Comparison of ENCODE assay signal across 17 cellular contexts in the genomic region with DNA sequence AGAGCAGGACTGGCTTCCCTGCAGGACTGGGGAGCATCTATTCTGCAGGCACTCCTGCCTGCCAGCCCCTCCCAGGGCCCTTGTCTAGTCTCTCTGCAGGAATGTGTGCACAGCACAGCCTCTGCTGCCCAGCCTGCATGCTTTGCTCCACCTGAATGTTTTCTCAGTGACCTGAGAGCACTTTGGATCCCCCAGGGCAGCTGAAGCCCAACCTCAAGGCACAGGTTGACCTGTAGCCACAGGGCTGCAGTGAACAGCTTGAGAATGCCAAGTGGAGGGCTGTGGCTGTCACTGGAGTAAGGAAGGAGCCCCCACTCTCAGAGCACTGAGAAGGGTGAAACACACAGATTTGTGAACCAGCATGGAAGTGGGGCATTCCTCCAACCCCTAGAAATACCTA.
DNase-seq lines count a peak whose midpoint lies in the region; ATAC-seq and TF ChIP-seq lines count a peak whose summit lies in the region.
"Had no signal": no experiment of that assay in that cellular context is flagged by ENCODE, and none has a peak within 500 bp of the region (broad histone marks: within the 10 kb centered on the region; RNA-seq: fewer than 3 reads in every experiment).

No MANE protein-coding gene starts in this region.

- H3K27me3 ChIP-seq in GM23338 (ENCODE audit: insufficient read depth), result no peaks in the 10 kb centered on the region
- H3K27me3 ChIP-seq in neural progenitor cell, result no peaks in the 10 kb centered on the region
- no peaks in the 10 kb centered on the region for H3K27me3 ChIP-seq in upper lobe of right lung
- H3K27me3 ChIP-seq: BLaER1 treated with 17β-estradiol and CSF1 and Interleukin-3, amounts not matched to agents 10 nM and 100 nM had no signal

- H3K9me3 Mint-ChIP-seq in GM23338, result no peaks in the 10 kb centered on the region
- no peaks in the 10 kb centered on the region for H3K9me3 Mint-ChIP-seq in neural progenitor cell

- H3K4me3 Mint-ChIP-seq in GM23338 (no peak overlapping the region), neural progenitor cell (no peak overlapping the region)
- H3K4me3 Mint-ChIP-seq: B cell; CD8-positive, alpha-beta T cell had no signal

- intact Hi-C loops in upper lobe of right lung (cut with DNase I), result no loop called here

- no peak overlapping the region for H3K27ac ChIP-seq in GM23338 (ENCODE audit: low read depth)
- no peak overlapping the region for H3K27ac ChIP-seq in neural progenitor cell
- H3K27ac ChIP-seq in upper lobe of right lung, result no peak overlapping the region
- H3K27ac ChIP-seq: BLaER1 treated with 17β-estradiol and CSF1 and Interleukin-3, amounts not matched to agents 10 nM and 100 nM; GM23248 had no signal

- no peak overlapping the region for H3K4me3 ChIP-seq in GM23338
- no peak overlapping the region for H3K4me3 ChIP-seq in neural progenitor cell
- H3K4me3 ChIP-seq in upper lobe of right lung, result no peak overlapping the region
- H3K4me3 ChIP-seq: BLaER1 treated with 17β-estradiol and CSF1 and Interleukin-3, amounts not matched to agents 10 nM and 100 nM; GM12878; GM23248 had no signal

- H2AFZ ChIP-seq in GM23338, result 0 out of 2 replicates have a peak overlapping the region, but pooled peaks have one; percentile 44
- H2AFZ ChIP-seq in neural progenitor cell (replicated peaks), result no peak overlapping the region
- H2AFZ ChIP-seq: GM23248 had no signal

- H3K9me3 ChIP-seq in neural progenitor cell (ENCODE audit: low read depth), result no peaks in the 10 kb centered on the region
- no peaks in the 10 kb centered on the region for H3K9me3 ChIP-seq in upper lobe of right lung
- H3K9me3 ChIP-seq: BLaER1 treated with 17β-estradiol and CSF1 and Interleukin-3, amounts not matched to agents 10 nM and 100 nM had no signal

- H3K4me2 ChIP-seq in GM23338 (no peak overlapping the region), neural progenitor cell (no peak overlapping the region)
- H3K4me2 ChIP-seq: BLaER1 treated with 17β-estradiol and CSF1 and Interleukin-3, amounts not matched to agents 10 nM and 100 nM had no signal

- H3K4me1 Mint-ChIP-seq in GM23338, result no peaks in the 10 kb centered on the region; the same call in 2 of the 3 replicates
- H3K4me1 Mint-ChIP-seq in neural progenitor cell, result no peaks in the 10 kb centered on the region
- H3K4me1 Mint-ChIP-seq: B cell had no signal

- TF ChIP-seq CTCF in GM23338 (conservative IDR thresholded peaks at IDR 0.05; ENCODE audit: low read depth in 2 of 2), result no peak
- TF ChIP-seq CTCF in neural progenitor cell (IDR thresholded peaks at IDR 0.05), result no peak
- no peak for TF ChIP-seq CTCF in upper lobe of right lung (IDR thresholded peaks at IDR 0.05)

- H3K36me3 Mint-ChIP-seq in GM23338 (ENCODE audit: low read depth) (no peaks in the 10 kb centered on the region), neural progenitor cell (no peaks in the 10 kb centered on the region)
- H3K36me3 Mint-ChIP-seq: CD8-positive, alpha-beta T cell had no signal

- DNase-seq in GM23338 (ENCODE audit: low spot score) (no peak), islet precursor cell (peak; percentile 71), neural progenitor cell (ENCODE audit: low spot score) (peak; percentile 6), upper lobe of right lung (peak; percentile 63), 8988T (no peak), iPS-NIHi11 (ENCODE audit: low spot score) (no peak)
- DNase-seq in stimulated activated naive CD4-positive, alpha-beta T cell treated with Interleukin-2 at 50 U/mL for 16 hours (lab: John Stamatoyannopoulos, UW), result no peak
- DNase-seq: Calu3; CD8-positive, alpha-beta T cell; DMS79 treated with DMSO at 0.1 percent for 48 hours; GF-D8; GM23248; H7; IMR-90 had no signal

- H4K20me1 ChIP-seq in GM23338 (replicated peaks; ENCODE audit: insufficient read depth), result no peaks in the 10 kb centered on the region
- no peaks in the 10 kb centered on the region for H4K20me1 ChIP-seq in neural progenitor cell (ENCODE audit: low read depth)
- H4K20me1 ChIP-seq: BLaER1 treated with 17β-estradiol and CSF1 and Interleukin-3, amounts not matched to agents 10 nM and 100 nM had no signal

- ATAC-seq in GM23338 (no peak; the same call in 2 of the 3 replicates), upper lobe of right lung (peak; percentile 90)
- ATAC-seq: CD8-positive, alpha-beta T cell; GM12878 had no signal

- H3K27me3 Mint-ChIP-seq in GM23338 (ENCODE audit: insufficient read depth, low read depth, poor library complexity) (no peaks in the 10 kb centered on the region), neural progenitor cell (ENCODE audit: insufficient read depth, low read depth) (peaks cover 3% of the 10 kb centered on the region)
- H3K27me3 Mint-ChIP-seq: B cell had no signal

- no peaks in the 10 kb centered on the region for H3K36me3 ChIP-seq in GM23338 (ENCODE audit: insufficient read depth)
- H3K36me3 ChIP-seq in neural progenitor cell, result no peaks in the 10 kb centered on the region
- no peaks in the 10 kb centered on the region for H3K36me3 ChIP-seq in upper lobe of right lung
- H3K36me3 ChIP-seq: BLaER1 treated with 17β-estradiol and CSF1 and Interleukin-3, amounts not matched to agents 10 nM and 100 nM had no signal

- no peak overlapping the region for H3K9ac ChIP-seq in neural progenitor cell
- H3K9ac ChIP-seq: BLaER1 treated with 17β-estradiol and CSF1 and Interleukin-3, amounts not matched to agents 10 nM and 100 nM; GM23248 had no signal

- H3K27ac Mint-ChIP-seq in GM23338 (no peak overlapping the region), neural progenitor cell (no peak overlapping the region)
- H3K27ac Mint-ChIP-seq: B cell; CD8-positive, alpha-beta T cell had no signal

- H3F3A ChIP-seq in GM23338 (replicated peaks; ENCODE audit: low read depth) (no peaks in the 10 kb centered on the region), neural progenitor cell (ENCODE audit: low read depth) (no peaks in the 10 kb centered on the region)

- no peaks in the 10 kb centered on the region for H3K9me2 ChIP-seq in GM23338 (ENCODE audit: insufficient read depth)

- H3K79me2 ChIP-seq in GM23338 (replicated peaks; ENCODE audit: insufficient read depth) (no peaks in the 10 kb centered on the region), neural progenitor cell (ENCODE audit: low read depth) (no peaks in the 10 kb centered on the region)

- no peaks in the 10 kb centered on the region for H3K4me1 ChIP-seq in GM23338 (ENCODE audit: insufficient read depth)
- no peaks in the 10 kb centered on the region for H3K4me1 ChIP-seq in neural progenitor cell
- no peaks in the 10 kb centered on the region for H3K4me1 ChIP-seq in upper lobe of right lung
- H3K4me1 ChIP-seq: BLaER1 treated with 17β-estradiol and CSF1 and Interleukin-3, amounts not matched to agents 10 nM and 100 nM had no signal

TF ChIP-seq in GM23338, 12 proteins besides CTCF, POLR2A, EP300 and RAD21 (continues in another document):
- TF ChIP-seq, protein P1, sequence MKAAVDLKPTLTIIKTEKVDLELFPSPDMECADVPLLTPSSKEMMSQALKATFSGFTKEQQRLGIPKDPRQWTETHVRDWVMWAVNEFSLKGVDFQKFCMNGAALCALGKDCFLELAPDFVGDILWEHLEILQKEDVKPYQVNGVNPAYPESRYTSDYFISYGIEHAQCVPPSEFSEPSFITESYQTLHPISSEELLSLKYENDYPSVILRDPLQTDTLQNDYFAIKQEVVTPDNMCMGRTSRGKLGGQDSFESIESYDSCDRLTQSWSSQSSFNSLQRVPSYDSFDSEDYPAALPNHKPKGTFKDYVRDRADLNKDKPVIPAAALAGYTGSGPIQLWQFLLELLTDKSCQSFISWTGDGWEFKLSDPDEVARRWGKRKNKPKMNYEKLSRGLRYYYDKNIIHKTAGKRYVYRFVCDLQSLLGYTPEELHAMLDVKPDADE (IDR thresholded peaks at IDR 0.05), result no peak
- TF ChIP-seq, protein P2, sequence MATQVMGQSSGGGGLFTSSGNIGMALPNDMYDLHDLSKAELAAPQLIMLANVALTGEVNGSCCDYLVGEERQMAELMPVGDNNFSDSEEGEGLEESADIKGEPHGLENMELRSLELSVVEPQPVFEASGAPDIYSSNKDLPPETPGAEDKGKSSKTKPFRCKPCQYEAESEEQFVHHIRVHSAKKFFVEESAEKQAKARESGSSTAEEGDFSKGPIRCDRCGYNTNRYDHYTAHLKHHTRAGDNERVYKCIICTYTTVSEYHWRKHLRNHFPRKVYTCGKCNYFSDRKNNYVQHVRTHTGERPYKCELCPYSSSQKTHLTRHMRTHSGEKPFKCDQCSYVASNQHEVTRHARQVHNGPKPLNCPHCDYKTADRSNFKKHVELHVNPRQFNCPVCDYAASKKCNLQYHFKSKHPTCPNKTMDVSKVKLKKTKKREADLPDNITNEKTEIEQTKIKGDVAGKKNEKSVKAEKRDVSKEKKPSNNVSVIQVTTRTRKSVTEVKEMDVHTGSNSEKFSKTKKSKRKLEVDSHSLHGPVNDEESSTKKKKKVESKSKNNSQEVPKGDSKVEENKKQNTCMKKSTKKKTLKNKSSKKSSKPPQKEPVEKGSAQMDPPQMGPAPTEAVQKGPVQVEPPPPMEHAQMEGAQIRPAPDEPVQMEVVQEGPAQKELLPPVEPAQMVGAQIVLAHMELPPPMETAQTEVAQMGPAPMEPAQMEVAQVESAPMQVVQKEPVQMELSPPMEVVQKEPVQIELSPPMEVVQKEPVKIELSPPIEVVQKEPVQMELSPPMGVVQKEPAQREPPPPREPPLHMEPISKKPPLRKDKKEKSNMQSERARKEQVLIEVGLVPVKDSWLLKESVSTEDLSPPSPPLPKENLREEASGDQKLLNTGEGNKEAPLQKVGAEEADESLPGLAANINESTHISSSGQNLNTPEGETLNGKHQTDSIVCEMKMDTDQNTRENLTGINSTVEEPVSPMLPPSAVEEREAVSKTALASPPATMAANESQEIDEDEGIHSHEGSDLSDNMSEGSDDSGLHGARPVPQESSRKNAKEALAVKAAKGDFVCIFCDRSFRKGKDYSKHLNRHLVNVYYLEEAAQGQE (IDR thresholded peaks at IDR 0.05; ENCODE audit: unreplicated experiment), result no peak
- TF ChIP-seq POLR2AphosphoS5 (IDR thresholded peaks at IDR 0.05; ENCODE audit: low read depth) (no peak), JUNB (IDR thresholded peaks at IDR 0.05; ENCODE audit: unreplicated experiment) (no peak), ZNF331 (CRISPR knock-in tag; IDR thresholded peaks at IDR 0.05; ENCODE audit: low read depth) (no peak)

Comparison
In these comparisons a context has a peak if more than half of its experiments do, and no peak if none do; other contexts are left out.
1. DNase-seq: peak in islet precursor cell (single experiment), neural progenitor cell (single experiment) and upper lobe of right lung (single experiment); none in GM23338 (single experiment), 8988T (single experiment), stimulated activated naive CD4-positive, alpha-beta T cell treated with Interleukin-2 at 50 U/mL for 16 hours (single experiment) and iPS-NIHi11 (single experiment).